In genomic region chr14:35046048-35046750, GRCh38 we compare ENCODE assay signal across 1 cellular context.
TF ChIP-seq lines count a peak whose summit lies in the region.

TSS of gene FAM177A1 (plus strand) at chr14:35046272. CDS start at chr14:35046464, 192 bp downstream.

TF ChIP-seq in HepG2, 621 proteins besides CTCF, POLR2A, EP300 and RAD21 (continued from another document and continues in another):
- TF ChIP-seq HMG20A (CRISPR knock-in tag; IDR thresholded peaks at IDR 0.05; ENCODE audit: borderline replicate concordance) (peak; percentile 9), THAP11 (CRISPR knock-in tag; IDR thresholded peaks at IDR 0.05) (peak; percentile 91), ZNF530 (CRISPR knock-in tag; IDR thresholded peaks at IDR 0.05; ENCODE audit: low read depth) (no peak), LCORL (IDR thresholded peaks at IDR 0.05) (no peak), LCORL (CRISPR knock-in tag; IDR thresholded peaks at IDR 0.05) (peak; percentile 16), CBX2 (IDR thresholded peaks at IDR 0.05; ENCODE audit: low read depth, low read length) (no peak), CBX2 (CRISPR knock-in tag; IDR thresholded peaks at IDR 0.05; ENCODE audit: low read depth) (no peak; the same call in 1 of the 2 replicates), ZNF7 (CRISPR knock-in tag; IDR thresholded peaks at IDR 0.05) (no peak), MAFF (IDR thresholded peaks at IDR 0.05; ENCODE audit: low read depth, low read length) (no peak), U2AF2 (IDR thresholded peaks at IDR 0.05; ENCODE audit: low read depth, low read length) (no peak), ZNF691 (CRISPR knock-in tag; IDR thresholded peaks at IDR 0.05; ENCODE audit: borderline replicate concordance, low read depth) (no peak; the same call in none of the 2 replicates), SAFB2 (CRISPR knock-in tag; IDR thresholded peaks at IDR 0.05; ENCODE audit: borderline replicate concordance, low read depth) (peak; percentile 95), NR2F2 (IDR thresholded peaks at IDR 0.05; ENCODE audit: borderline replicate concordance, low read depth) (no peak), ZNF101 (CRISPR knock-in tag; IDR thresholded peaks at IDR 0.05; ENCODE audit: borderline replicate concordance, low read depth) (no peak), ZNF780A (CRISPR knock-in tag; IDR thresholded peaks at IDR 0.05) (peak; percentile 97), ZNF264 (CRISPR knock-in tag; IDR thresholded peaks at IDR 0.05) (peak; percentile 82), ZNF383 (CRISPR knock-in tag; IDR thresholded peaks at IDR 0.05; ENCODE audit: borderline replicate concordance) (no peak), ZNF737 (CRISPR knock-in tag; IDR thresholded peaks at IDR 0.05; ENCODE audit: borderline replicate concordance) (no peak), KLF9 (CRISPR knock-in tag; IDR thresholded peaks at IDR 0.05; ENCODE audit: low read depth) (0 out of 2 replicates have a peak, but pooled peaks have one; percentile 23), ZBTB2 (CRISPR knock-in tag; IDR thresholded peaks at IDR 0.05; ENCODE audit: low read depth) (peak; percentile 84; the same call in 1 of the 2 replicates), ZBTB44 (CRISPR knock-in tag; IDR thresholded peaks at IDR 0.05) (no peak; the same call in none of the 2 replicates), ZNF549 (CRISPR knock-in tag; IDR thresholded peaks at IDR 0.05) (peak; percentile 79; the same call in 1 of the 2 replicates), ZNF30 (CRISPR knock-in tag; IDR thresholded peaks at IDR 0.05) (no peak; the same call in 1 of the 2 replicates), ZSCAN9 (CRISPR knock-in tag; IDR thresholded peaks at IDR 0.05; ENCODE audit: borderline replicate concordance) (peak; percentile 81; the same call in 1 of the 2 replicates), SKIL (CRISPR knock-in tag; IDR thresholded peaks at IDR 0.05; ENCODE audit: borderline replicate concordance) (peak; percentile 82; the same call in 1 of the 2 replicates), NONO (IDR thresholded peaks at IDR 0.05) (no peak), NONO (CRISPR knock-in tag; conservative IDR thresholded peaks at IDR 0.05) (peak; percentile 88), CHD4 (IDR thresholded peaks at IDR 0.05; ENCODE audit: borderline replicate concordance, low read length) (no peak), SPEN (CRISPR knock-in tag; IDR thresholded peaks at IDR 0.05; ENCODE audit: low read depth) (peak; percentile 96), ZBTB4 (CRISPR knock-in tag; IDR thresholded peaks at IDR 0.05; ENCODE audit: borderline replicate concordance) (peak; percentile 78; the same call in 1 of the 2 replicates), PAX8 (CRISPR knock-in tag; IDR thresholded peaks at IDR 0.05; ENCODE audit: borderline replicate concordance) (no peak; the same call in 1 of the 2 replicates), BORCS8-MEF2B (CRISPR knock-in tag; IDR thresholded peaks at IDR 0.05) (peak; percentile 93), ZNF674 (CRISPR knock-in tag; IDR thresholded peaks at IDR 0.05; ENCODE audit: low read depth) (0 out of 2 replicates have a peak, but pooled peaks have one; percentile 76), TAF1 (CRISPR knock-in tag; IDR thresholded peaks at IDR 0.05) (peak; percentile 99), TSC22D2 (CRISPR knock-in tag; IDR thresholded peaks at IDR 0.05; ENCODE audit: borderline replicate concordance) (peak; percentile 76; the same call in 1 of the 2 replicates), KDM5B (CRISPR knock-in tag; IDR thresholded peaks at IDR 0.05; ENCODE audit: borderline replicate concordance) (peak; percentile 100), KIAA2018 (CRISPR knock-in tag; IDR thresholded peaks at IDR 0.05; ENCODE audit: borderline replicate concordance) (peak; percentile 93; the same call in 1 of the 2 replicates), ZFX (CRISPR knock-in tag; IDR thresholded peaks at IDR 0.05; ENCODE audit: low read depth) (peak; percentile 98), ZNF556 (CRISPR knock-in tag; IDR thresholded peaks at IDR 0.05; ENCODE audit: borderline replicate concordance) (peak; percentile 98), ZFP36 (IDR thresholded peaks at IDR 0.05; ENCODE audit: borderline replicate concordance, low read depth, low read length, partially characterized antibody) (no peak), MTERF4 (CRISPR knock-in tag; IDR thresholded peaks at IDR 0.05) (peak; percentile 100), SRSF1 (optimal IDR thresholded peaks at IDR 0.05; ENCODE audit: low read depth, low read length) (peak; percentile 91), KDM2A (CRISPR knock-in tag; IDR thresholded peaks at IDR 0.05; ENCODE audit: borderline replicate concordance, low read depth) (peak; percentile 97), FOSL1 (CRISPR knock-in tag; IDR thresholded peaks at IDR 0.05; ENCODE audit: borderline replicate concordance) (no peak; the same call in 1 of the 2 replicates)
